Comparison of ENCODE assay signal across 16 cellular contexts in the genomic region with DNA sequence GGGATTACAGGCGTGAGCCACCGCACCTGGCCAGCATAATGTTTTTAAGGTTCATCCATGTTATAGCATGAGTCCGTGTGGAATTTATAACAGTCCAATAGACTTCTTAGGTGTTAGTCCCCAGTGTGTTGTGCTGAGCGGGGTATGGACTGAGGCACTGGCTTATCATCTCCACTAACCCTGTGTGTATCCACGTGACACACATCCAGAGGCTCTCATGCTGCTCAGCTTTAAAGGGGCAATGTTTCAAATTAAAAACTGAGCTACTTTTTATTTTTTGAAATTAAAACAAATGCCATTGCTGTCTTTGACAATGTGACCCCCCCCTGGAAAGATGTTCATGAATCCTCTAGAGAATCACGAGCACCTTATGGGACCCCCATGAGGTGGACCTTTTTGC. TPM values are rescaled to one million over a fixed set of nuclear protein-coding genes. Genes with fewer than 3 reads are reported as not detected.
DNase-seq lines count a peak whose midpoint lies in the region; ATAC-seq, FAIRE-seq and TF ChIP-seq lines count a peak whose summit lies in the region.
"Had no signal": no experiment of that assay in that cellular context is flagged by ENCODE, and none has a peak within 500 bp of the region (broad histone marks: within the 10 kb centered on the region; RNA-seq: fewer than 3 reads in every experiment).

No MANE protein-coding gene starts in this region.

- TF ChIP-seq EP300 in GM12878 (IDR thresholded peaks at IDR 0.05; ENCODE audit: borderline replicate concordance in 1 of 2, control insufficient read depth in 1 of 2, low read depth in 2 of 2, low read length in 2 of 2), result no peak
- no peak for TF ChIP-seq EP300 in suprapubic skin (IDR thresholded peaks at IDR 0.05)

- peaks cover 22% of the 10 kb centered on the region for H3F3A ChIP-seq in DOHH2 (ENCODE audit: control insufficient read depth, insufficient read depth)

- SMC1A ChIA-PET in GM12878 (lab: Charles Lee; ENCODE audit: uncharacterized antibody, unreplicated experiment), result interaction anchor here (0.6 to 5.2 kb wide), 20 partner anchors 11 to 284 kb away, joined by 3 to 48 read pairs (median 7); partner anchors contain the start of genes TRERF1 and UBR2

- H3K79me2 ChIP-seq in DOHH2 (ENCODE audit: control insufficient read depth, low read length) (no peaks in the 10 kb centered on the region), OCI-LY3 (ENCODE audit: low read length) (no peaks in the 10 kb centered on the region), GM12878 (ENCODE audit: control insufficient read depth, insufficient read depth, low read length) (no peaks in the 10 kb centered on the region)

- TF ChIP-seq CTCF in DOHH2 (IDR thresholded peaks at IDR 0.05; ENCODE audit: low read depth, low read length, poor library complexity, severe bottlenecking), result no peak
- no peak for TF ChIP-seq CTCF in OCI-LY3 (IDR thresholded peaks at IDR 0.05; ENCODE audit: low read depth, low read length)
- no peak for TF ChIP-seq CTCF in GM12878 (IDR thresholded peaks at IDR 0.05 in 2 of 3, conservative IDR thresholded peaks at IDR 0.05 in 1 of 3; ENCODE audit: control insufficient read depth in 2 of 3, extremely low read depth in 1 of 3, insufficient read depth in 1 of 3, low read depth in 3 of 3, low read length in 3 of 3)
- TF ChIP-seq CTCF in suprapubic skin (IDR thresholded peaks at IDR 0.05), result no peak

- H3K9me2 ChIP-seq in DOHH2 (replicated peaks; ENCODE audit: control insufficient read depth, low read length), result no peaks in the 10 kb centered on the region
- H3K9me2 ChIP-seq: SK-N-SH had no signal

- H3K9me3 ChIP-seq in DOHH2 (ENCODE audit: control insufficient read depth, insufficient read depth, low read length) (no peaks in the 10 kb centered on the region), OCI-LY3 (ENCODE audit: insufficient read depth, low read length) (no peaks in the 10 kb centered on the region), GM12878 (replicated peaks; ENCODE audit: control insufficient read depth, insufficient read depth, low read length) (no peaks in the 10 kb centered on the region; the same call in 2 of the 3 replicates), suprapubic skin (no peaks in the 10 kb centered on the region)
- H3K9me3 ChIP-seq: SK-N-SH had no signal

- intact Hi-C loops in GM12878 (cut with micrococcal nuclease; ENCODE audit: unreplicated experiment), result loop anchor here (2.0 to 5.0 kb wide), 5 partner anchors 15 to 281 kb away; no protein-coding TSS in a partner anchor

- BruUV-seq in GM12878 (replicated peaks; lab: Mats Ljungman, UMichigan), result no TSS peak

- in situ Hi-C loops in GM12878 (cut with MboI), result no loop called here

- RAD21 ChIA-PET in GM12878 (lab: Charles Lee; ENCODE audit: unreplicated experiment), result interaction anchor here (0.8 to 5.0 kb wide), 19 partner anchors 14 to 877 kb away, joined by 3 to 55 read pairs (median 6); partner anchors contain the start of genes RPL7L1, TRERF1 and UBR2

- TF ChIP-seq POLR2A in GM12878 (IDR thresholded peaks at IDR 0.05; ENCODE audit: low read depth, low read length), result no peak
- TF ChIP-seq POLR2A in suprapubic skin (IDR thresholded peaks at IDR 0.05), result no peak

- H4K20me1 ChIP-seq in DOHH2 (ENCODE audit: control insufficient read depth, insufficient read depth, low read depth, low read length) (no peaks in the 10 kb centered on the region), OCI-LY3 (ENCODE audit: insufficient read depth, low read length) (no peaks in the 10 kb centered on the region), GM12878 (ENCODE audit: control insufficient read depth, insufficient read depth) (no peaks in the 10 kb centered on the region)

- no peaks in the 10 kb centered on the region for H3K27me3 ChIP-seq in DOHH2 (ENCODE audit: control insufficient read depth, low read length)
- no peaks in the 10 kb centered on the region for H3K27me3 ChIP-seq in OCI-LY3 (ENCODE audit: low read depth, low read length)
- no peaks in the 10 kb centered on the region for H3K27me3 ChIP-seq in GM12878 (replicated peaks in 1 of 2; ENCODE audit: control insufficient read depth in 2 of 2, insufficient read depth in 2 of 2, low read length in 1 of 2)
- no peaks in the 10 kb centered on the region for H3K27me3 ChIP-seq in suprapubic skin

- CTCF ChIA-PET in GM12878 (lab: Yijun Ruan, JAX), result interaction anchor here (0.6 to 4.4 kb wide), 15 partner anchors 9 to 269 kb away, joined by 3 to 33 read pairs (median 4); no protein-coding TSS in a partner anchor

- no peak overlapping the region for H2AFZ ChIP-seq in OCI-LY3 (ENCODE audit: low read depth, low read length)
- H2AFZ ChIP-seq in GM12878 (ENCODE audit: control insufficient read depth, low read depth, low read length), result no peak overlapping the region

- H3K4me1 ChIP-seq in DOHH2 (ENCODE audit: control insufficient read depth, low read length) (peaks cover 62% of the 10 kb centered on the region), OCI-LY3 (ENCODE audit: low read length) (peaks cover 87% of the 10 kb centered on the region), GM12878 (ENCODE audit: control insufficient read depth, insufficient read depth, low read length) (peaks cover 55% of the 10 kb centered on the region), suprapubic skin (no peaks in the 10 kb centered on the region)

- no peak for TF ChIP-seq RAD21 in GM12878 (IDR thresholded peaks at IDR 0.05; ENCODE audit: insufficient read depth, low read depth, low read length)

- H3K27ac ChIP-seq in DOHH2 (ENCODE audit: low read depth, low read length), result peak overlapping the region; percentile 93
- H3K27ac ChIP-seq in OCI-LY3 (ENCODE audit: low read length), result peak overlapping the region; percentile 91
- H3K27ac ChIP-seq in GM12878 (ENCODE audit: control insufficient read depth, insufficient read depth), result peak overlapping the region; percentile 84
- H3K27ac ChIP-seq in suprapubic skin, result peak overlapping the region; percentile 38

- FAIRE-seq in GM12878 (lab: Jason Lieb, UNC), result no peak

- H3K4me3 ChIP-seq in DOHH2 (ENCODE audit: low read length), result peak overlapping the region; percentile 72
- H3K4me3 ChIP-seq in OCI-LY3 (ENCODE audit: low read length), result peak overlapping the region; percentile 25; the same call in 1 of the 2 replicates
- peak overlapping the region; percentile 15; the same call in 1 of the 2 replicates for H3K4me3 ChIP-seq in GM12878
- H3K4me3 ChIP-seq in suprapubic skin, result no peak overlapping the region

- peak; percentile 39 for ATAC-seq in GM12878
- no peak for ATAC-seq in GM21619 (IDR thresholded peaks at IDR 0.05; ENCODE audit: unreplicated experiment)
- ATAC-seq: CD8-positive, alpha-beta T cell had no signal

- POLR2A ChIA-PET in GM12878 (lab: Charles Lee), result interaction anchor here (0.6 to 3.7 kb wide), 13 partner anchors 11 to 269 kb away, joined by 3 to 32 read pairs (median 5); partner anchors contain the start of gene TRERF1

- H3K4me2 ChIP-seq in DOHH2 (ENCODE audit: low read length), result peak overlapping the region; percentile 92
- peak overlapping the region; percentile 65 for H3K4me2 ChIP-seq in OCI-LY3 (ENCODE audit: low read length)
- H3K4me2 ChIP-seq in GM12878 (ENCODE audit: control insufficient read depth, insufficient read depth), result peak overlapping the region; percentile 70
- H3K4me2 ChIP-seq: SK-N-SH had no signal

- H3K36me3 ChIP-seq in DOHH2 (ENCODE audit: control insufficient read depth, low read length) (no peaks in the 10 kb centered on the region), OCI-LY3 (replicated peaks; ENCODE audit: low read depth, low read length) (no peaks in the 10 kb centered on the region), GM12878 (ENCODE audit: control insufficient read depth in 2 of 2, insufficient read depth in 2 of 2, low read length in 1 of 2) (no peaks in the 10 kb centered on the region), suprapubic skin (no peaks in the 10 kb centered on the region)

- DNase-seq in GM12878 (ENCODE audit: low read depth, low spot score) (no peak), suprapubic skin (ENCODE audit: low spot score in 2 of 2) (no peak), KG1 (lab: John Stamatoyannopoulos, UW) (no peak), CD1c-positive myeloid dendritic cell (ENCODE audit: extremely low spot score) (no peak)
- DNase-seq: ACHN; AML-193; CD8-positive, alpha-beta T cell; GOT3; NCI-H1930; NCI-H446; NCI-H69; SHP77; SK-N-SH had no signal

- peak overlapping the region; percentile 61 for H3K9ac ChIP-seq in OCI-LY3 (ENCODE audit: low read length)
- H3K9ac ChIP-seq in GM12878 (ENCODE audit: control insufficient read depth, insufficient read depth, low read length), result peak overlapping the region; percentile 7; the same call in 1 of the 2 replicates
- H3K9ac ChIP-seq: SK-N-SH had no signal

- 18% methylated on average over 6 of the region's 6 CpGs for WGBS in GM12878 (ENCODE audit: insufficient coverage, insufficient replicate concordance, low lambda C conversion rate, missing lambda C conversion rate)
- WGBS in suprapubic skin, result 92% methylated on average over 6 of the region's 6 CpGs

RNA-seq across cellular contexts. Expression of gene TRERF1, which starts 54.3 kb away (rescaled TPM):
- 18.5 and 22.0 TPM in 2 replicates for total RNA-seq in GM12878 (2013; cell fraction: nucleolus; rRNA removed)
- total RNA-seq in GM12878 (2014; rRNA removed), result 10.1 and 10.7 TPM in 2 replicates
- 7.5 and 7.9 TPM in 2 replicates for total RNA-seq in GM12878 (2014; rRNA removed; fragmentation: Illumina TruSeq; extraction: Trizol)
- total RNA-seq in GM12878 (2021), result 19.4 and 19.5 TPM in 2 replicates
- 3.9 TPM for polyA plus RNA-seq in GM12878 (2011; ENCODE audit: low read depth)
- 1.9 and 2.3 TPM in 2 replicates for polyA plus RNA-seq in GM12878 (2011; rRNA removed)
- polyA plus RNA-seq in GM12878 (2011; cell fraction: cytosol; rRNA removed), result 1.9 and 2.1 TPM in 2 replicates
- 5.0 and 6.6 TPM in 2 replicates for polyA plus RNA-seq in GM12878 (2011; cell fraction: nucleus; rRNA removed)
- 6.3 and 7.2 TPM in 2 replicates for polyA plus RNA-seq in GM12878 (2012)
- polyA plus RNA-seq in GM12878 (2014; fragmentation: Illumina TruSeq; extraction: Trizol), result 12.7 and 13.6 TPM in 2 replicates
- 1 to 10 TPM; 2.2 to 2.6 TPM for polyA plus RNA-seq in GM12878 (2014; fragmentation: Nextera tagmentation; extraction: Ambion mirVana)
- polyA plus RNA-seq in GM12878 (2014; rRNA removed), result 11.7 and 15.0 TPM in 2 replicates
- polyA plus RNA-seq in GM12878 (2016; fragmentation: Nextera tagmentation; extraction: Ambion mirVana), result 1 to 10 TPM; 5.5 to 6.6 TPM
- polyA minus RNA-seq in GM12878 (2011; rRNA and poly(A)+ RNA removed), result 2.2 and 3.4 TPM in 2 replicates
- 1.7 and 2.7 TPM in 2 replicates for polyA minus RNA-seq in GM12878 (2011; cell fraction: cytosol; rRNA and poly(A)+ RNA removed)
- 1.3 and 2.6 TPM in 2 replicates for polyA minus RNA-seq in GM12878 (2011; cell fraction: nucleus; rRNA and poly(A)+ RNA removed)
- total RNA-seq in suprapubic skin, result 10 to 100 TPM; 14.7 to 22.0 (median 19.0) TPM

RNA-seq across cellular contexts. Expression of gene UBR2, which starts 57.8 kb away (rescaled TPM):
- 83.3 and 89.2 TPM in 2 replicates for total RNA-seq in GM12878 (2013; cell fraction: nucleolus; rRNA removed)
- 12.3 and 16.2 TPM in 2 replicates for total RNA-seq in GM12878 (2014; rRNA removed)
- 14.1 and 14.9 TPM in 2 replicates for total RNA-seq in GM12878 (2014; rRNA removed; fragmentation: Illumina TruSeq; extraction: Trizol)
- total RNA-seq in GM12878 (2021), result 14.2 and 14.3 TPM in 2 replicates
- polyA plus RNA-seq in GM12878 (2011; ENCODE audit: low read depth), result 7.4 TPM
- 18.4 and 24.9 TPM in 2 replicates for polyA plus RNA-seq in GM12878 (2011; rRNA removed)
- polyA plus RNA-seq in GM12878 (2011; cell fraction: cytosol; rRNA removed), result 7.3 and 8.6 TPM in 2 replicates
- 19.8 and 20.7 TPM in 2 replicates for polyA plus RNA-seq in GM12878 (2011; cell fraction: nucleus; rRNA removed)
- 8.6 and 11.7 TPM in 2 replicates for polyA plus RNA-seq in GM12878 (2012)
- 10.6 and 14.1 TPM in 2 replicates for polyA plus RNA-seq in GM12878 (2014; fragmentation: Illumina TruSeq; extraction: Trizol)
- 1 to 10 TPM; 2.3 to 5.9 TPM for polyA plus RNA-seq in GM12878 (2014; fragmentation: Nextera tagmentation; extraction: Ambion mirVana)
- polyA plus RNA-seq in GM12878 (2014; rRNA removed), result 7.2 and 8.7 TPM in 2 replicates
- polyA plus RNA-seq in GM12878 (2016; fragmentation: Nextera tagmentation; extraction: Ambion mirVana), result 1 to 10 TPM; 8.0 to 8.2 TPM
- 21.7 and 32.4 TPM in 2 replicates for polyA minus RNA-seq in GM12878 (2011; rRNA and poly(A)+ RNA removed)
- 6.9 and 8.4 TPM in 2 replicates for polyA minus RNA-seq in GM12878 (2011; cell fraction: cytosol; rRNA and poly(A)+ RNA removed)
- polyA minus RNA-seq in GM12878 (2011; cell fraction: nucleus; rRNA and poly(A)+ RNA removed), result 12.6 and 18.4 TPM in 2 replicates
- total RNA-seq in suprapubic skin, result 10 to 100 TPM; 18.5 to 37.9 (median 26.1) TPM

Comparison
In these comparisons a context has a peak if more than half of its experiments do, and no peak if none do; other contexts are left out.
1. H3K27ac ChIP-seq: peak in every context shown above with its lines; median percentile 93 in DOHH2; 91 in OCI-LY3; 84 in GM12878; 38 in suprapubic skin.